In the genomic region with DNA sequence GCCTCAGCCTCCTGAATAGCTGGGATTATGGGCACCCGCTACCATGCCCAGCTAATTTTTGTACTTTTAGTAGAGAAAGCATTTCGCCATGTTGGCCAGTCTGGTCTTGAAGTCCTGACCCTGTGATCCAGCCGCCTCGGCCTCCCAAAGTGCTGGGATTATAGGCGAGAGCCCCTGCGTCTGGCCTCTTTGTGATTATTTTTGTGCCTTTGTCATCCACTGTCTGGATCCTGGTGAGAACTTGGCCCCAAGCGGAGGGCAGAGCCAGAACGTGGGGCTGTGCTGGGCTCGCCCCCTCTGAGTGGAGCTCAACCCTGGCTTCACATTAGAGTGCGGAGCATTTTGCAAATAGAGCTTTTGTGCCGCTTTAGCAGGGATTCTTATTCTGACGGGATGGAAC, we compare ENCODE assay signal across 2 cellular contexts. TPM values are rescaled to one million over a fixed set of nuclear protein-coding genes. Genes with fewer than 3 reads are reported as not detected.
"Had no signal": no experiment of that assay in that cellular context is flagged by ENCODE, and none has a peak within 500 bp of the region (broad histone marks: within the 10 kb centered on the region; RNA-seq: fewer than 3 reads in every experiment).

No MANE protein-coding gene starts in this region.

RNA-seq across cellular contexts. Expression of a gene that starts 47.6 kb away (rescaled TPM):
- total RNA-seq: HepG2, HT-29 had no signal
- polyA plus RNA-seq: HepG2 had no signal
